In genomic region chr1:12657876-12658512, GRCh38 we compare ENCODE assay signal across 2 cellular contexts.
A peak's percentile ranks its signal among the peaks of the same experiment; 100 is the strongest.
TF ChIP-seq lines count a peak whose summit lies in the region.

No MANE protein-coding gene starts in this region.

TF ChIP-seq in K562, 482 proteins besides CTCF, POLR2A, EP300 and RAD21 (continues in another document):
- TF ChIP-seq DPF2 (IDR thresholded peaks at IDR 0.05) (peak; percentile 79; the same call in 1 of the 2 replicates), LARP7 (IDR thresholded peaks at IDR 0.05) (peak; percentile 99), CSDE1 (IDR thresholded peaks at IDR 0.05) (peak in 1 of 2 experiments; percentile 92; a peak in 3 of 4 replicates), ARID4B (CRISPR knock-in tag; IDR thresholded peaks at IDR 0.05) (peak; percentile 53), NFRKB (IDR thresholded peaks at IDR 0.05; ENCODE audit: low read depth) (peak; percentile 71), ZBTB26 (CRISPR knock-in tag; IDR thresholded peaks at IDR 0.05) (peak; percentile 87), NFATC3 (IDR thresholded peaks at IDR 0.05) (peak; percentile 68; the same call in 1 of the 2 replicates), NCOR1 (IDR thresholded peaks at IDR 0.05) (peak; percentile 19; the same call in 1 of the 2 replicates), SMARCA4 (IDR thresholded peaks at IDR 0.05) (peak; percentile 74), ZZZ3 (IDR thresholded peaks at IDR 0.05) (peak; percentile 80; the same call in 1 of the 2 replicates), CEBPB (tag; IDR thresholded peaks at IDR 0.05) (peak; percentile 77), BCOR (IDR thresholded peaks at IDR 0.05) (peak; percentile 58; the same call in 1 of the 2 replicates), ZC3H8 (IDR thresholded peaks at IDR 0.05) (peak; percentile 94), LEF1 (IDR thresholded peaks at IDR 0.05) (peak; percentile 15; the same call in 1 of the 2 replicates), OTX1 (CRISPR knock-in tag; IDR thresholded peaks at IDR 0.05) (peak; percentile 85; the same call in 1 of the 2 replicates), HDAC2 (IDR thresholded peaks at IDR 0.05) (0 out of 2 replicates have a peak, but pooled peaks have one; percentile 12)
- TF ChIP-seq, protein P1, sequence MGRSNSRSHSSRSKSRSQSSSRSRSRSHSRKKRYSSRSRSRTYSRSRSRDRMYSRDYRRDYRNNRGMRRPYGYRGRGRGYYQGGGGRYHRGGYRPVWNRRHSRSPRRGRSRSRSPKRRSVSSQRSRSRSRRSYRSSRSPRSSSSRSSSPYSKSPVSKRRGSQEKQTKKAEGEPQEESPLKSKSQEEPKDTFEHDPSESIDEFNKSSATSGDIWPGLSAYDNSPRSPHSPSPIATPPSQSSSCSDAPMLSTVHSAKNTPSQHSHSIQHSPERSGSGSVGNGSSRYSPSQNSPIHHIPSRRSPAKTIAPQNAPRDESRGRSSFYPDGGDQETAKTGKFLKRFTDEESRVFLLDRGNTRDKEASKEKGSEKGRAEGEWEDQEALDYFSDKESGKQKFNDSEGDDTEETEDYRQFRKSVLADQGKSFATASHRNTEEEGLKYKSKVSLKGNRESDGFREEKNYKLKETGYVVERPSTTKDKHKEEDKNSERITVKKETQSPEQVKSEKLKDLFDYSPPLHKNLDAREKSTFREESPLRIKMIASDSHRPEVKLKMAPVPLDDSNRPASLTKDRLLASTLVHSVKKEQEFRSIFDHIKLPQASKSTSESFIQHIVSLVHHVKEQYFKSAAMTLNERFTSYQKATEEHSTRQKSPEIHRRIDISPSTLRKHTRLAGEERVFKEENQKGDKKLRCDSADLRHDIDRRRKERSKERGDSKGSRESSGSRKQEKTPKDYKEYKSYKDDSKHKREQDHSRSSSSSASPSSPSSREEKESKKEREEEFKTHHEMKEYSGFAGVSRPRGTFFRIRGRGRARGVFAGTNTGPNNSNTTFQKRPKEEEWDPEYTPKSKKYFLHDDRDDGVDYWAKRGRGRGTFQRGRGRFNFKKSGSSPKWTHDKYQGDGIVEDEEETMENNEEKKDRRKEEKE (IDR thresholded peaks at IDR 0.05; ENCODE audit: borderline replicate concordance in 1 of 2, control insufficient read depth in 1 of 2, low read depth in 2 of 2, low read length in 1 of 2): peak in 1 of 2 experiments; percentile 81; a peak in 1 of 4 replicates
- TF ChIP-seq, protein P2, sequence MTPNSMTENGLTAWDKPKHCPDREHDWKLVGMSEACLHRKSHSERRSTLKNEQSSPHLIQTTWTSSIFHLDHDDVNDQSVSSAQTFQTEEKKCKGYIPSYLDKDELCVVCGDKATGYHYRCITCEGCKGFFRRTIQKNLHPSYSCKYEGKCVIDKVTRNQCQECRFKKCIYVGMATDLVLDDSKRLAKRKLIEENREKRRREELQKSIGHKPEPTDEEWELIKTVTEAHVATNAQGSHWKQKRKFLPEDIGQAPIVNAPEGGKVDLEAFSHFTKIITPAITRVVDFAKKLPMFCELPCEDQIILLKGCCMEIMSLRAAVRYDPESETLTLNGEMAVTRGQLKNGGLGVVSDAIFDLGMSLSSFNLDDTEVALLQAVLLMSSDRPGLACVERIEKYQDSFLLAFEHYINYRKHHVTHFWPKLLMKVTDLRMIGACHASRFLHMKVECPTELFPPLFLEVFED (CRISPR knock-in tag; conservative IDR thresholded peaks at IDR 0.05): peak; percentile 97

TF ChIP-seq in HepG2, 621 proteins besides CTCF, POLR2A, EP300 and RAD21:
- TF ChIP-seq ZNF512 (CRISPR knock-in tag; IDR thresholded peaks at IDR 0.05): peak; percentile 83; the same call in 1 of the 2 replicates
